15 cellular contexts compared by ENCODE assay signal in the genomic region with DNA sequence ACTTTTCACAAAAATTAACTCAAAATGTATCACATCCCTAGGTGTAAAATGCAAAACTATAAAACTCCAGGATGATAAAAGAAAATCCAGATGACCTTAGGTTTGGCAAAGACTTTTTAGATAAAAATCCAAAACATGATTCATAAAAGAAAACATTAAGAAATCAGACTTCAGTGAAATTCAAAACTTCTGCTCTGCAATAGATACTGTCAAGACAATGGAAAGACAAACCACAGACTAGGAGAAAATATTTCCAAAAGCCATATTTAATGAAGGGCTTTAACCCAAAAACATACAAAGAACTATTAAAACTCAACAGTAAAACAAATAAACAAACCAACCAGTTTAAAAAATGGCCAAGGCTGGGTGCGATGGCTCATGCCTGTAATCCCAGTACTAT.
DNase-seq lines count a peak whose midpoint lies in the region; ATAC-seq and TF ChIP-seq lines count a peak whose summit lies in the region.
"Had no signal": no experiment of that assay in that cellular context is flagged by ENCODE, and none has a peak within 500 bp of the region (broad histone marks: within the 10 kb centered on the region; RNA-seq: fewer than 3 reads in every experiment).

No MANE protein-coding gene starts in this region.

- H3K27me3 Mint-ChIP-seq in progenitor cell of endocrine pancreas, result no peaks in the 10 kb centered on the region
- H3K27me3 Mint-ChIP-seq: CD4-positive, alpha-beta memory T cell had no signal

- peaks cover 18% of the 10 kb centered on the region for H3K4me1 Mint-ChIP-seq in progenitor cell of endocrine pancreas (ENCODE audit: low read depth)
- H3K4me1 Mint-ChIP-seq: CD4-positive, alpha-beta memory T cell had no signal

- H3K4me3 ChIP-seq in adipocyte (ENCODE audit: low read length), result no peak overlapping the region
- H3K4me3 ChIP-seq in fibroblast of pulmonary artery (replicated peaks; ENCODE audit: low read depth, low read length), result no peak overlapping the region
- H3K4me3 ChIP-seq: A549 had no signal

- peaks cover 17% of the 10 kb centered on the region for H3K4me1 ChIP-seq in adipocyte (ENCODE audit: control insufficient read depth, insufficient read depth, low read length)
- H3K4me1 ChIP-seq: A549, BE2C had no signal

- H3K4me3 Mint-ChIP-seq in progenitor cell of endocrine pancreas (ENCODE audit: low read depth), result no peak overlapping the region
- H3K4me3 Mint-ChIP-seq: CD4-positive, alpha-beta memory T cell; HFFc6 had no signal

- no peaks in the 10 kb centered on the region for H3K36me3 ChIP-seq in adipocyte (ENCODE audit: control insufficient read depth, insufficient read depth, low read length, severe bottlenecking)
- H3K36me3 ChIP-seq: BE2C had no signal

- H3K27me3 ChIP-seq in adipocyte (replicated peaks; ENCODE audit: control insufficient read depth, insufficient read depth, low read length), result no peaks in the 10 kb centered on the region
- H3K27me3 ChIP-seq: BE2C had no signal

- no peak for TF ChIP-seq CTCF in fibroblast of pulmonary artery (IDR thresholded peaks at IDR 0.05; ENCODE audit: low read length, missing control alignments)
- TF ChIP-seq CTCF in progenitor cell of endocrine pancreas (IDR thresholded peaks at IDR 0.05; ENCODE audit: unreplicated experiment), result no peak

- no peak overlapping the region for H3K9ac ChIP-seq in adipocyte (ENCODE audit: low read length)

- H3K27ac Mint-ChIP-seq in progenitor cell of endocrine pancreas, result peak overlapping the region; percentile 58
- H3K27ac Mint-ChIP-seq: CD4-positive, alpha-beta memory T cell; HFFc6 had no signal

- no peaks in the 10 kb centered on the region for H3K36me3 Mint-ChIP-seq in progenitor cell of endocrine pancreas (ENCODE audit: insufficient read depth)
- H3K36me3 Mint-ChIP-seq: CD4-positive, alpha-beta memory T cell had no signal

- DNase-seq in adipocyte (ENCODE audit: low read depth) (peak; percentile 58), fibroblast of pulmonary artery (ENCODE audit: low read depth) (peak; percentile 8), progenitor cell of endocrine pancreas (ENCODE audit: low spot score, unreplicated experiment) (no peak), NCI-H1694 treated with DMSO at 0.1 percent for 48 hours (lab: John Stamatoyannopoulos, UW) (no peak)
- no peak for DNase-seq in central memory CD4-positive, alpha-beta T cell
- DNase-seq: BE2C; CD4-positive, alpha-beta memory T cell; DMS153; DMS79 treated with DMSO at 0.1 percent for 48 hours; EL; HCEC 1CT; HFFc6 had no signal

- H3K9me3 ChIP-seq in adipocyte (ENCODE audit: control insufficient read depth, low read length), result no peaks in the 10 kb centered on the region
- H3K9me3 ChIP-seq: A549, BE2C had no signal

- H3K9me3 Mint-ChIP-seq in progenitor cell of endocrine pancreas (ENCODE audit: low read depth), result no peaks in the 10 kb centered on the region
- H3K9me3 Mint-ChIP-seq: HFFc6 had no signal

- no peak for ATAC-seq in GM21723 (IDR thresholded peaks at IDR 0.05; ENCODE audit: unreplicated experiment)
- ATAC-seq: A549, HepG2 had no signal

Comparison
In these comparisons a context has a peak if more than half of its experiments do, and no peak if none do; other contexts are left out.
1. DNase-seq: peak in adipocyte (single experiment) and fibroblast of pulmonary artery (single experiment); none in progenitor cell of endocrine pancreas (single experiment), NCI-H1694 treated with DMSO at 0.1 percent for 48 hours (single experiment) and central memory CD4-positive, alpha-beta T cell (single experiment).